Comparison of ENCODE assay signal across 12 cellular contexts in genomic region chr1:205883792-205884191, GRCh38. TPM values are rescaled to one million over a fixed set of nuclear protein-coding genes. Genes with fewer than 3 reads are reported as not detected.
"Had no signal": no experiment of that assay in that cellular context is flagged by ENCODE, and none has a peak within 500 bp of the region (broad histone marks: within the 10 kb centered on the region; RNA-seq: fewer than 3 reads in every experiment).

No MANE protein-coding gene starts in this region.

- H3K9me3 ChIP-seq: HAP-1 had no signal

- H2AFZ ChIP-seq: GM23248, GM23338 had no signal

- H3K4me2 ChIP-seq: GM23338 had no signal

- H3K36me3 ChIP-seq: HAP-1 had no signal

- H3K4me1 ChIP-seq: HAP-1 had no signal

- H3K27ac ChIP-seq: GM23248 had no signal

- ATAC-seq: GM23338, HCT116 had no signal

- H3K9ac ChIP-seq: GM23248 had no signal

- DNase-seq: GM23248, GOT3, H7, H9, HCEC 1CT, HFFc6 had no signal

- H3K4me3 ChIP-seq: GM23248, GM23338, HAP-1 had no signal

- FAIRE-seq: H1, H54 had no signal

RNA-seq across cellular contexts. Expression of gene PM20D1, which starts 33.9 kb away (rescaled TPM):
- total RNA-seq: H1, H4, H7, H9, HFFc6 had no signal
- polyA plus RNA-seq: GM23338 had no signal

RNA-seq across cellular contexts. Expression of gene SLC26A9, which starts 59.5 kb away (rescaled TPM):
- total RNA-seq: GM23248, GM23338, H1, H4, H7, H9, HFFc6 had no signal
- polyA plus RNA-seq: GM23248, GM23338, H1 had no signal
